In genomic region chr12:51666696-51667095, GRCh38 we compare ENCODE assay signal across 17 cellular contexts.
"Had no signal": no experiment of that assay in that cellular context is flagged by ENCODE, and none has a peak within 500 bp of the region (broad histone marks: within the 10 kb centered on the region; RNA-seq: fewer than 3 reads in every experiment).

No MANE protein-coding gene starts in this region.

- H2AFZ ChIP-seq: parathyroid adenoma had no signal

- H3K4me1 ChIP-seq: ascending aorta, heart right ventricle had no signal

- H3K27me3 Mint-ChIP-seq: activated CD4-positive, alpha-beta T cell treated with anti-CD3 and anti-CD28 coated beads for 36 hours; stimulated activated memory B cell treated with anti-CD40 and anti-IgM and Interleukin-4, amounts not matched to agents 10 μg/mL and 1 μg/mL and 100 μg/mL, for 72 hours had no signal

- H3K9me3 ChIP-seq: ascending aorta, heart right ventricle, spleen, transverse colon had no signal

- H3K4me3 ChIP-seq: ascending aorta, dorsolateral prefrontal cortex, heart right ventricle, spleen, transverse colon had no signal

- H3K36me3 Mint-ChIP-seq: stimulated activated memory B cell treated with anti-CD40 and anti-IgM and Interleukin-4, amounts not matched to agents 10 μg/mL and 1 μg/mL and 100 μg/mL, for 72 hours had no signal

- ATAC-seq: activated CD4-positive, alpha-beta T cell treated with anti-CD3 and anti-CD28 coated beads for 36 hours; activated CD8-positive, alpha-beta T cell treated with anti-CD3 and anti-CD28 coated beads, Interleukin-2, amount 10 ng/mL, durations not matched to agents 7 days and 5 days; heart right ventricle; right cardiac atrium; stimulated activated memory B cell treated with anti-CD40 and anti-IgM and Interleukin-4, amounts not matched to agents 10 μg/mL and 1 μg/mL and 100 μg/mL, for 72 hours had no signal

- H3K4me3 Mint-ChIP-seq: activated CD4-positive, alpha-beta T cell treated with anti-CD3 and anti-CD28 coated beads for 36 hours; activated CD8-positive, alpha-beta T cell treated with anti-CD3 and anti-CD28 coated beads, Interleukin-2, amount 10 ng/mL, durations not matched to agents 7 days and 5 days; activated T-helper 1 cell treated with anti-CD3 and anti-CD28 coated beads, Interleukin-12 subunit alpha, Interleukin-12 subunit beta, Interleukin-2, Interleukin-4 antibody, amounts not matched to agents 30 ng/mL and 10 ng/mL and 1 ng/mL, durations not matched to agents 14 hours and 24 hours and 36 hours; neural crest cell; stimulated activated memory B cell treated with anti-CD40 and anti-IgM and Interleukin-4, amounts not matched to agents 10 μg/mL and 1 μg/mL and 100 μg/mL, for 72 hours had no signal

- H3K9ac ChIP-seq: parathyroid adenoma had no signal

- H3K4me1 Mint-ChIP-seq: stimulated activated memory B cell treated with anti-CD40 and anti-IgM and Interleukin-4, amounts not matched to agents 10 μg/mL and 1 μg/mL and 100 μg/mL, for 72 hours had no signal

- H3K36me3 ChIP-seq: ascending aorta, heart right ventricle, spleen, transverse colon had no signal

- H3K9me3 Mint-ChIP-seq: activated T-helper 1 cell treated with anti-CD3 and anti-CD28 coated beads, Interleukin-12 subunit alpha, Interleukin-12 subunit beta, Interleukin-2, Interleukin-4 antibody, amounts not matched to agents 30 ng/mL and 10 ng/mL and 1 ng/mL, durations not matched to agents 14 hours and 24 hours and 36 hours; neural crest cell; stimulated activated memory B cell treated with anti-CD40 and anti-IgM and Interleukin-4, amounts not matched to agents 10 μg/mL and 1 μg/mL and 100 μg/mL, for 72 hours had no signal

- H3K27ac Mint-ChIP-seq: activated CD4-positive, alpha-beta T cell treated with anti-CD3 and anti-CD28 coated beads for 36 hours; activated CD8-positive, alpha-beta T cell treated with anti-CD3 and anti-CD28 coated beads, Interleukin-2, amount 10 ng/mL, durations not matched to agents 7 days and 5 days; activated T-helper 1 cell treated with anti-CD3 and anti-CD28 coated beads, Interleukin-12 subunit alpha, Interleukin-12 subunit beta, Interleukin-2, Interleukin-4 antibody, amounts not matched to agents 30 ng/mL and 10 ng/mL and 1 ng/mL, durations not matched to agents 14 hours and 24 hours and 36 hours; stimulated activated memory B cell treated with anti-CD40 and anti-IgM and Interleukin-4, amounts not matched to agents 10 μg/mL and 1 μg/mL and 100 μg/mL, for 72 hours had no signal

- H3K27ac ChIP-seq: ascending aorta, dorsolateral prefrontal cortex, heart right ventricle, parathyroid adenoma, spleen, transverse colon, VCaP had no signal

- DNase-seq: activated CD4-positive, alpha-beta T cell treated with anti-CD3 and anti-CD28 coated beads for 36 hours; activated CD8-positive, alpha-beta memory T cell treated with anti-CD3 and anti-CD28 coated beads, Interleukin-2, amount 50 U/mL, for 48 hours; activated CD8-positive, alpha-beta T cell treated with anti-CD3 and anti-CD28 coated beads, Interleukin-2, amount 10 ng/mL, durations not matched to agents 7 days and 5 days; activated naive CD4-positive, alpha-beta T cell; dorsolateral prefrontal cortex; heart right ventricle; right cardiac atrium; spleen; stimulated activated CD4-positive, alpha-beta T cell treated with anti-CD3 and anti-CD28 coated beads, Interleukin-1b, Interleukin-23, amount 100 ng/mL, for 48 hours; T-helper 1 cell; transverse colon had no signal

- H3K27me3 ChIP-seq: ascending aorta, dorsolateral prefrontal cortex, heart right ventricle, spleen, transverse colon had no signal
